Comparison of ENCODE assay signal across 23 cellular contexts in genomic region chr3:102531686-102532085, GRCh38.
DNase-seq lines count a peak whose midpoint lies in the region; ATAC-seq and TF ChIP-seq lines count a peak whose summit lies in the region.
"Had no signal": no experiment of that assay in that cellular context is flagged by ENCODE, and none has a peak within 500 bp of the region (broad histone marks: within the 10 kb centered on the region; RNA-seq: fewer than 3 reads in every experiment).

No MANE protein-coding gene starts in this region.

- peak overlapping the region; percentile 36 for H3K27ac ChIP-seq in RWPE2 (ENCODE audit: poor library complexity, severe bottlenecking)
- H3K27ac ChIP-seq in foreskin keratinocyte, result no peak overlapping the region
- H3K27ac ChIP-seq: SJSA1 had no signal

- no peaks in the 10 kb centered on the region for H3K27me3 ChIP-seq in RWPE2 (ENCODE audit: insufficient read depth, poor library complexity, severe bottlenecking)
- no peaks in the 10 kb centered on the region for H3K27me3 ChIP-seq in foreskin keratinocyte

- peaks cover 12% of the 10 kb centered on the region for H3K4me1 ChIP-seq in RWPE2 (ENCODE audit: insufficient read depth, poor library complexity, severe bottlenecking)
- H3K4me1 ChIP-seq in foreskin keratinocyte, result peaks cover 5% of the 10 kb centered on the region
- H3K4me1 ChIP-seq: HAP-1, SJSA1 had no signal

- no peaks in the 10 kb centered on the region for H3K9me3 ChIP-seq in RWPE2 (ENCODE audit: severe bottlenecking)
- H3K9me3 ChIP-seq: HAP-1, SJSA1 had no signal

- TF ChIP-seq CTCF in RWPE2 (IDR thresholded peaks at IDR 0.05; ENCODE audit: poor library complexity, severe bottlenecking) (no peak), foreskin keratinocyte (conservative IDR thresholded peaks at IDR 0.05) (no peak)

- DNase-seq in HPDE6-E6E7 (ENCODE audit: extremely low spot score), result peak; percentile 10
- DNase-seq in OCI-M1 (lab: John Stamatoyannopoulos, UW), result peak; percentile 32
- no peak for DNase-seq in RWPE2 (ENCODE audit: low spot score)
- DNase-seq in foreskin keratinocyte, result peak in 1 of 2 donors; percentile 40
- DNase-seq in SW480 (ENCODE audit: low spot score), result no peak
- DNase-seq in hepatic stellate cell (ENCODE audit: low spot score), result no peak
- no peak for DNase-seq in NCI-H2081 (lab: John Stamatoyannopoulos, UW)
- DNase-seq: DMS153, GOT3, HFFc6, MV-4-11, NCI-H1105, NCI-H1436 treated with DMSO at 0.1 percent for 48 hours, NCI-H1930, NCI-H446, NCI-H524 treated with DMSO at 0.1 percent for 48 hours, NCI-H774, Right ventricle myocardium superior, T-cell had no signal

- H3K36me3 ChIP-seq in RWPE2 (ENCODE audit: low read depth), result no peaks in the 10 kb centered on the region
- H3K36me3 ChIP-seq: HAP-1, SJSA1 had no signal

- no peak overlapping the region for H3K4me3 ChIP-seq in RWPE2 (ENCODE audit: severe bottlenecking)
- H3K4me3 ChIP-seq: HAP-1, SJSA1 had no signal

- ATAC-seq in RWPE2 (ENCODE audit: low read depth), result peak; percentile 47; the same call in 1 of the 3 replicates
- peak; percentile 18 for ATAC-seq in foreskin keratinocyte
- ATAC-seq in HG03469 (IDR thresholded peaks at IDR 0.05; ENCODE audit: unreplicated experiment), result no peak
- ATAC-seq: Panc1, T-cell had no signal

Comparison
In these comparisons a context has a peak if more than half of its experiments do, and no peak if none do; other contexts are left out.
1. DNase-seq: peak in HPDE6-E6E7 (single experiment) and OCI-M1 (single experiment); none in RWPE2 (single experiment), SW480 (single experiment), hepatic stellate cell (single experiment) and NCI-H2081 (0 of 2).